ENCODE assay signal across 1 cellular context in genomic region chr9:136657975-136658848, GRCh38.
TF ChIP-seq lines count a peak whose summit lies in the region.

No MANE protein-coding gene starts in this region.

TF ChIP-seq in H1, 55 proteins besides CTCF, POLR2A, EP300 and RAD21:
- TF ChIP-seq RFX5 (IDR thresholded peaks at IDR 0.05; ENCODE audit: borderline replicate concordance, low read depth, low read length): no peak
- TF ChIP-seq, protein P1, sequence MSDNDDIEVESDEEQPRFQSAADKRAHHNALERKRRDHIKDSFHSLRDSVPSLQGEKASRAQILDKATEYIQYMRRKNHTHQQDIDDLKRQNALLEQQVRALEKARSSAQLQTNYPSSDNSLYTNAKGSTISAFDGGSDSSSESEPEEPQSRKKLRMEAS (IDR thresholded peaks at IDR 0.05): no peak
- no peak for TF ChIP-seq EGR1 (IDR thresholded peaks at IDR 0.05; ENCODE audit: borderline replicate concordance, low read depth, low read length)
- no peak for TF ChIP-seq SIX5 (IDR thresholded peaks at IDR 0.05; ENCODE audit: low read depth, low read length)
- TF ChIP-seq POLR2AphosphoS5 (IDR thresholded peaks at IDR 0.05; ENCODE audit: low read depth, low read length): no peak
- TF ChIP-seq SIN3A (conservative IDR thresholded peaks at IDR 0.05 in 1 of 2, IDR thresholded peaks at IDR 0.05 in 1 of 2; ENCODE audit: low read depth in 1 of 2, low read length in 2 of 2): no peak
- no peak for TF ChIP-seq GTF2F1 (IDR thresholded peaks at IDR 0.05; ENCODE audit: borderline replicate concordance, low read depth, low read length)
- no peak for TF ChIP-seq RNF2 (IDR thresholded peaks at IDR 0.05; ENCODE audit: borderline replicate concordance, low read depth, low read length, missing control alignments, poor library complexity, severe bottlenecking)
- TF ChIP-seq GABPA (IDR thresholded peaks at IDR 0.05; ENCODE audit: borderline replicate concordance, insufficient read depth, low read length): no peak
- TF ChIP-seq EZH2 (IDR thresholded peaks at IDR 0.05; ENCODE audit: low read depth, low read length, severe bottlenecking): no peak
- TF ChIP-seq JUND (IDR thresholded peaks at IDR 0.05; ENCODE audit: low read length): no peak
- TF ChIP-seq, protein P2, sequence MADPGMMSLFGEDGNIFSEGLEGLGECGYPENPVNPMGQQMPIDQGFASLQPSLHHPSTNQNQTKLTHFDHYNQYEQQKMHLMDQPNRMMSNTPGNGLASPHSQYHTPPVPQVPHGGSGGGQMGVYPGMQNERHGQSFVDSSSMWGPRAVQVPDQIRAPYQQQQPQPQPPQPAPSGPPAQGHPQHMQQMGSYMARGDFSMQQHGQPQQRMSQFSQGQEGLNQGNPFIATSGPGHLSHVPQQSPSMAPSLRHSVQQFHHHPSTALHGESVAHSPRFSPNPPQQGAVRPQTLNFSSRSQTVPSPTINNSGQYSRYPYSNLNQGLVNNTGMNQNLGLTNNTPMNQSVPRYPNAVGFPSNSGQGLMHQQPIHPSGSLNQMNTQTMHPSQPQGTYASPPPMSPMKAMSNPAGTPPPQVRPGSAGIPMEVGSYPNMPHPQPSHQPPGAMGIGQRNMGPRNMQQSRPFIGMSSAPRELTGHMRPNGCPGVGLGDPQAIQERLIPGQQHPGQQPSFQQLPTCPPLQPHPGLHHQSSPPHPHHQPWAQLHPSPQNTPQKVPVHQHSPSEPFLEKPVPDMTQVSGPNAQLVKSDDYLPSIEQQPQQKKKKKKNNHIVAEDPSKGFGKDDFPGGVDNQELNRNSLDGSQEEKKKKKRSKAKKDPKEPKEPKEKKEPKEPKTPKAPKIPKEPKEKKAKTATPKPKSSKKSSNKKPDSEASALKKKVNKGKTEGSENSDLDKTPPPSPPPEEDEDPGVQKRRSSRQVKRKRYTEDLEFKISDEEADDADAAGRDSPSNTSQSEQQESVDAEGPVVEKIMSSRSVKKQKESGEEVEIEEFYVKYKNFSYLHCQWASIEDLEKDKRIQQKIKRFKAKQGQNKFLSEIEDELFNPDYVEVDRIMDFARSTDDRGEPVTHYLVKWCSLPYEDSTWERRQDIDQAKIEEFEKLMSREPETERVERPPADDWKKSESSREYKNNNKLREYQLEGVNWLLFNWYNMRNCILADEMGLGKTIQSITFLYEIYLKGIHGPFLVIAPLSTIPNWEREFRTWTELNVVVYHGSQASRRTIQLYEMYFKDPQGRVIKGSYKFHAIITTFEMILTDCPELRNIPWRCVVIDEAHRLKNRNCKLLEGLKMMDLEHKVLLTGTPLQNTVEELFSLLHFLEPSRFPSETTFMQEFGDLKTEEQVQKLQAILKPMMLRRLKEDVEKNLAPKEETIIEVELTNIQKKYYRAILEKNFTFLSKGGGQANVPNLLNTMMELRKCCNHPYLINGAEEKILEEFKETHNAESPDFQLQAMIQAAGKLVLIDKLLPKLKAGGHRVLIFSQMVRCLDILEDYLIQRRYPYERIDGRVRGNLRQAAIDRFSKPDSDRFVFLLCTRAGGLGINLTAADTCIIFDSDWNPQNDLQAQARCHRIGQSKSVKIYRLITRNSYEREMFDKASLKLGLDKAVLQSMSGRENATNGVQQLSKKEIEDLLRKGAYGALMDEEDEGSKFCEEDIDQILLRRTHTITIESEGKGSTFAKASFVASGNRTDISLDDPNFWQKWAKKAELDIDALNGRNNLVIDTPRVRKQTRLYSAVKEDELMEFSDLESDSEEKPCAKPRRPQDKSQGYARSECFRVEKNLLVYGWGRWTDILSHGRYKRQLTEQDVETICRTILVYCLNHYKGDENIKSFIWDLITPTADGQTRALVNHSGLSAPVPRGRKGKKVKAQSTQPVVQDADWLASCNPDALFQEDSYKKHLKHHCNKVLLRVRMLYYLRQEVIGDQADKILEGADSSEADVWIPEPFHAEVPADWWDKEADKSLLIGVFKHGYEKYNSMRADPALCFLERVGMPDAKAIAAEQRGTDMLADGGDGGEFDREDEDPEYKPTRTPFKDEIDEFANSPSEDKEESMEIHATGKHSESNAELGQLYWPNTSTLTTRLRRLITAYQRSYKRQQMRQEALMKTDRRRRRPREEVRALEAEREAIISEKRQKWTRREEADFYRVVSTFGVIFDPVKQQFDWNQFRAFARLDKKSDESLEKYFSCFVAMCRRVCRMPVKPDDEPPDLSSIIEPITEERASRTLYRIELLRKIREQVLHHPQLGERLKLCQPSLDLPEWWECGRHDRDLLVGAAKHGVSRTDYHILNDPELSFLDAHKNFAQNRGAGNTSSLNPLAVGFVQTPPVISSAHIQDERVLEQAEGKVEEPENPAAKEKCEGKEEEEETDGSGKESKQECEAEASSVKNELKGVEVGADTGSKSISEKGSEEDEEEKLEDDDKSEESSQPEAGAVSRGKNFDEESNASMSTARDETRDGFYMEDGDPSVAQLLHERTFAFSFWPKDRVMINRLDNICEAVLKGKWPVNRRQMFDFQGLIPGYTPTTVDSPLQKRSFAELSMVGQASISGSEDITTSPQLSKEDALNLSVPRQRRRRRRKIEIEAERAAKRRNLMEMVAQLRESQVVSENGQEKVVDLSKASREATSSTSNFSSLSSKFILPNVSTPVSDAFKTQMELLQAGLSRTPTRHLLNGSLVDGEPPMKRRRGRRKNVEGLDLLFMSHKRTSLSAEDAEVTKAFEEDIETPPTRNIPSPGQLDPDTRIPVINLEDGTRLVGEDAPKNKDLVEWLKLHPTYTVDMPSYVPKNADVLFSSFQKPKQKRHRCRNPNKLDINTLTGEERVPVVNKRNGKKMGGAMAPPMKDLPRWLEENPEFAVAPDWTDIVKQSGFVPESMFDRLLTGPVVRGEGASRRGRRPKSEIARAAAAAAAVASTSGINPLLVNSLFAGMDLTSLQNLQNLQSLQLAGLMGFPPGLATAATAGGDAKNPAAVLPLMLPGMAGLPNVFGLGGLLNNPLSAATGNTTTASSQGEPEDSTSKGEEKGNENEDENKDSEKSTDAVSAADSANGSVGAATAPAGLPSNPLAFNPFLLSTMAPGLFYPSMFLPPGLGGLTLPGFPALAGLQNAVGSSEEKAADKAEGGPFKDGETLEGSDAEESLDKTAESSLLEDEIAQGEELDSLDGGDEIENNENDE (IDR thresholded peaks at IDR 0.05; ENCODE audit: insufficient replicate concordance, low read length): no peak
- TF ChIP-seq SRF (IDR thresholded peaks at IDR 0.05; ENCODE audit: low read depth, low read length): no peak
